In genomic region chr17:79995691-79996090, GRCh38 we compare ENCODE assay signal across 24 cellular contexts. TPM values are rescaled to one million over a fixed set of nuclear protein-coding genes. Genes with fewer than 3 reads are reported as not detected.
DNase-seq lines count a peak whose midpoint lies in the region; ATAC-seq and TF ChIP-seq lines count a peak whose summit lies in the region.
"Had no signal": no experiment of that assay in that cellular context is flagged by ENCODE, and none has a peak within 500 bp of the region (broad histone marks: within the 10 kb centered on the region; RNA-seq: fewer than 3 reads in every experiment).

No MANE protein-coding gene starts in this region.

- H3K27ac Mint-ChIP-seq in activated T-cell treated with anti-CD3 and anti-CD28 coated beads, Interleukin-2, amount 50 U/mL, for 72 hours, result peak overlapping the region; percentile 70
- H3K27ac Mint-ChIP-seq: endodermal cell, memory B cell had no signal

- H3K4me3 Mint-ChIP-seq in activated T-cell treated with anti-CD3 and anti-CD28 coated beads, Interleukin-2, amount 50 U/mL, for 72 hours, result peak overlapping the region in 1 of 2 donors; percentile 55
- H3K4me3 Mint-ChIP-seq: activated T-cell treated with anti-CD3 and anti-CD28 coated beads, Interleukin-2, amount 50 U/mL, for 24 hours; endodermal cell; memory B cell; T-helper 1 cell treated with Interleukin-12 subunit alpha and Interleukin-12 subunit beta and Interleukin-4 antibody, amounts not matched to agents 30 μg/mL and 1 μg/mL, for 36 hours had no signal

- H3K4me3 ChIP-seq in choroid plexus epithelial cell (ENCODE audit: low read depth, low read length) (no peak overlapping the region), neutrophil (ENCODE audit: low read depth in 1 of 2, low read length in 1 of 2) (no peak overlapping the region), BE2C (ENCODE audit: low read depth, low read length) (no peak overlapping the region)
- H3K4me3 ChIP-seq: colonic mucosa, ovary, SJCRH30, stomach, transverse colon had no signal

- H3K27ac ChIP-seq in KOPT-K1 (ENCODE audit: low read depth, low read length, poor library complexity, severe bottlenecking) (peak overlapping the region; percentile 94), neutrophil (peak overlapping the region; percentile 97)
- H3K27ac ChIP-seq: brain microvascular endothelial cell, colonic mucosa, ovary, SJCRH30, transverse colon had no signal

- peaks cover 71 to 74% of the 10 kb centered on the region in 2 experiments for H3K4me1 ChIP-seq in neutrophil (ENCODE audit: control insufficient read depth in 1 of 2, insufficient read depth in 1 of 2, low read depth in 1 of 2, low read length in 1 of 2)
- H3K4me1 ChIP-seq in BE2C, result peaks cover 29% of the 10 kb centered on the region

- H3K9me3 ChIP-seq in KOPT-K1 (ENCODE audit: insufficient read depth, low read length, poor library complexity, severe bottlenecking), result no peaks in the 10 kb centered on the region
- H3K9me3 ChIP-seq in neutrophil, result no peaks in the 10 kb centered on the region
- no peaks in the 10 kb centered on the region for H3K9me3 ChIP-seq in BE2C
- H3K9me3 ChIP-seq: colonic mucosa, ovary, SJCRH30, stomach, transverse colon had no signal

- peaks cover 24% of the 10 kb centered on the region for H3K27me3 ChIP-seq in neutrophil
- H3K27me3 ChIP-seq in BE2C, result no peaks in the 10 kb centered on the region
- H3K27me3 ChIP-seq: brain microvascular endothelial cell, colonic mucosa, ovary, SJCRH30, stomach, transverse colon had no signal

- TF ChIP-seq CTCF in choroid plexus epithelial cell (conservative IDR thresholded peaks at IDR 0.05; ENCODE audit: low read depth, low read length) (no peak), neutrophil (IDR thresholded peaks at IDR 0.05) (no peak), BE2C (IDR thresholded peaks at IDR 0.05; ENCODE audit: low read depth, low read length) (no peak)

- intact Hi-C loops in left colon (cut with DNase I, micrococcal nuclease), result loop anchor here in 1 of 2 donors (10.0 kb wide), 1 partner anchor 211 kb away; no protein-coding TSS in a partner anchor
- intact Hi-C loops in head of caudate nucleus (cut with DNase I), result no loop called here

- H3K27me3 Mint-ChIP-seq in activated T-cell treated with anti-CD3 and anti-CD28 coated beads, Interleukin-2, amount 50 U/mL, for 72 hours (ENCODE audit: low read depth), result no peaks in the 10 kb centered on the region
- H3K27me3 Mint-ChIP-seq: activated T-cell treated with anti-CD3 and anti-CD28 coated beads, Interleukin-2, amount 50 U/mL, for 24 hours had no signal

- H3K4me1 Mint-ChIP-seq in activated T-cell treated with anti-CD3 and anti-CD28 coated beads, Interleukin-2, amount 50 U/mL, for 72 hours (ENCODE audit: low read depth), result peaks cover 65% of the 10 kb centered on the region

- no peak for ATAC-seq in activated T-cell treated with anti-CD3 and anti-CD28 coated beads, Interleukin-2, amount 50 U/mL, for 72 hours (replicated peaks in 1 of 2)
- no peak for ATAC-seq in left colon
- ATAC-seq: right cardiac atrium had no signal

- no peak for DNase-seq in activated T-cell treated with anti-CD3 and anti-CD28 coated beads, Interleukin-2, amount 50 U/mL, for 72 hours
- no peak for DNase-seq in activated T-cell treated with anti-CD3 and anti-CD28 coated beads, Interleukin-2, amount 50 U/mL, for 48 hours
- peak; percentile 21 for DNase-seq in choroid plexus epithelial cell (ENCODE audit: low read depth)
- DNase-seq in BE2C, result no peak
- no peak for DNase-seq in left colon
- no peak for DNase-seq in head of caudate nucleus
- DNase-seq: activated CD8-positive, alpha-beta memory T cell treated with anti-CD3 and anti-CD28 coated beads for 24 hours; activated T-cell treated with anti-CD3 and anti-CD28 coated beads, Interleukin-2, amount 50 U/mL, for 24 hours; brain microvascular endothelial cell; C1 segment of cervical spinal cord; colonic mucosa; DMS 273 treated with DMSO at 0.1 percent for 48 hours; endodermal cell; NCI-H510A; ovary; SJCRH30; stimulated activated CD4-positive, alpha-beta T cell treated with anti-CD3 and anti-CD28 coated beads, Interleukin-4, amount 100 ng/mL, for 4 hours; stomach; transverse colon had no signal

- no peaks in the 10 kb centered on the region for H3K9me3 Mint-ChIP-seq in activated T-cell treated with anti-CD3 and anti-CD28 coated beads, Interleukin-2, amount 50 U/mL, for 72 hours
- H3K9me3 Mint-ChIP-seq: activated T-cell treated with anti-CD3 and anti-CD28 coated beads, Interleukin-2, amount 50 U/mL, for 24 hours; memory B cell; T-helper 1 cell treated with Interleukin-12 subunit alpha and Interleukin-12 subunit beta and Interleukin-4 antibody, amounts not matched to agents 30 μg/mL and 1 μg/mL, for 36 hours had no signal

- H3K36me3 ChIP-seq in KOPT-K1 (ENCODE audit: insufficient read depth, low read length) (no peaks in the 10 kb centered on the region), neutrophil (no peaks in the 10 kb centered on the region), BE2C (no peaks in the 10 kb centered on the region; the same call in 1 of the 2 replicates)
- H3K36me3 ChIP-seq: brain microvascular endothelial cell, colonic mucosa, ovary, transverse colon had no signal

- peaks cover 3 to 10% of the 10 kb centered on the region in 2 donors for H3K36me3 Mint-ChIP-seq in activated T-cell treated with anti-CD3 and anti-CD28 coated beads, Interleukin-2, amount 50 U/mL, for 72 hours (ENCODE audit: insufficient read depth in 2 of 2)
- H3K36me3 Mint-ChIP-seq: memory B cell had no signal

RNA-seq across cellular contexts. Expression of gene TBC1D16, which starts 40.0 kb away (rescaled TPM):
- 10 to 100 TPM; 15.8 to 32.8 TPM for total RNA-seq in activated T-cell treated with anti-CD3 and anti-CD28 coated beads, Interleukin-2, amount 50 U/mL, for 72 hours
- polyA plus RNA-seq in BE2C (2012; ENCODE audit: insufficient read depth, insufficient read length, low read depth), result 6.8 TPM
- total RNA-seq in left colon, result 10 to 100 TPM; 12.9 to 17.6 TPM

RNA-seq across cellular contexts. Expression of gene CCDC40, which starts 40.8 kb away (rescaled TPM):
- 1 to 10 TPM in 1 of 2 donors, under 1 TPM in 1; 0.53 to 1.3 TPM for total RNA-seq in activated T-cell treated with anti-CD3 and anti-CD28 coated beads, Interleukin-2, amount 50 U/mL, for 72 hours
- polyA plus RNA-seq in BE2C (2012; ENCODE audit: insufficient read depth, insufficient read length, low read depth), result 6.0 TPM
- total RNA-seq in left colon, result 1 to 10 TPM; 2.0 to 2.1 TPM
